In the genomic region with DNA sequence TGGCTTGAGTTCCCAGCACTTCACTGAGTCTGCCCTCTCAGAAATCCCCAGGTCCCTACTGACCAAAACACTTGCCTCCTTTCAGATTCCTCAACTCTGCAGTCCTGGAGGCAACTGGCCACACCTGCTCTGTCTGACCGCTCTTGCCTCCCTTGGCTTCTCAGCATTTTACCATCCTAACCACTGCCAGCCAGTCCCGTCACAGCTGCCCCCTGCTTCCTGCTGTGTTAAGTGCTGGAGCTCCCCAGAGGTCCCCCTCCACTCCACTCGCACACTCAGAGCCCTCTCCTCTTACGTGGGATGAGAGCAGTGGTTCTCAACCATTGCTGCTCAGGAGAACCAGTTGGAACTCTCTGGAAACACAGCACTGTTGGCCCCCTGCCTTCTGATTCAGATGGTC, we compare ENCODE assay signal across 21 cellular contexts.
"Had no signal": no experiment of that assay in that cellular context is flagged by ENCODE, and none has a peak within 500 bp of the region (broad histone marks: within the 10 kb centered on the region; RNA-seq: fewer than 3 reads in every experiment).

No MANE protein-coding gene starts in this region.

- H3K36me3 ChIP-seq: left ventricle myocardium inferior, neutrophil, pancreas, upper lobe of right lung had no signal

- H3K27me3 ChIP-seq: esophagus muscularis mucosa, gastroesophageal sphincter, heart right ventricle, neutrophil, pancreas, sigmoid colon, spleen, upper lobe of right lung had no signal

- H3K27me3 Mint-ChIP-seq: activated naive CD4-positive, alpha-beta T cell treated with anti-CD3 and anti-CD28 coated beads, Interleukin-2, amount 50 U/mL, for 24 hours; naive B cell; stimulated activated memory B cell treated with anti-CD40 and anti-IgM and Interleukin-4, amounts not matched to agents 10 μg/mL and 1 μg/mL and 100 μg/mL, for 72 hours had no signal

- H3K4me3 Mint-ChIP-seq: activated naive CD4-positive, alpha-beta T cell treated with anti-CD3 and anti-CD28 coated beads, Interleukin-2, amount 50 U/mL, for 24 hours; naive B cell; stimulated activated memory B cell treated with anti-CD40 and anti-IgM and Interleukin-4, amounts not matched to agents 10 μg/mL and 1 μg/mL and 100 μg/mL, for 72 hours had no signal

- DNase-seq: activated CD4-positive, alpha-beta T cell treated with anti-CD3 and anti-CD28 coated beads for 48 hours; activated CD4-positive, CD25-positive, alpha-beta regulatory T cell; activated CD8-positive, alpha-beta memory T cell treated with anti-CD3 and anti-CD28 coated beads, Interleukin-2, amount 50 U/mL, for 4 hours; activated effector memory CD4-positive, alpha-beta T cell treated with anti-CD3 and anti-CD28 coated beads, Interleukin-2, amount 50 U/mL, for 16 hours; activated T-cell treated with anti-CD3 and anti-CD28 coated beads, Interleukin-2, amount 50 U/mL, for 48 hours; effector CD4-positive, alpha-beta T cell; heart right ventricle; kidney glomerular epithelial cell; left ventricle myocardium inferior; naive B cell; pancreas; sigmoid colon; spleen; stimulated activated CD4-positive, alpha-beta T cell treated with anti-CD3 and anti-CD28 coated beads, Interleukin-4, amount 100 ng/mL, for 4 hours; T1000; upper lobe of right lung had no signal

- H3K27ac Mint-ChIP-seq: activated naive CD4-positive, alpha-beta T cell treated with anti-CD3 and anti-CD28 coated beads, Interleukin-2, amount 50 U/mL, for 24 hours; stimulated activated memory B cell treated with anti-CD40 and anti-IgM and Interleukin-4, amounts not matched to agents 10 μg/mL and 1 μg/mL and 100 μg/mL, for 72 hours had no signal

- H3K36me3 Mint-ChIP-seq: naive B cell had no signal

- H3K27ac ChIP-seq: esophagus muscularis mucosa, gastroesophageal sphincter, heart right ventricle, left ventricle myocardium inferior, neutrophil, pancreas, sigmoid colon, spleen, upper lobe of right lung had no signal

- H3K9me3 ChIP-seq: esophagus muscularis mucosa, gastroesophageal sphincter, heart right ventricle, left ventricle myocardium inferior, neutrophil, pancreas, sigmoid colon, spleen, upper lobe of right lung had no signal

- ATAC-seq: gastroesophageal sphincter; heart right ventricle; pancreas; stimulated activated memory B cell treated with anti-CD40 and anti-IgM and Interleukin-4, amounts not matched to agents 10 μg/mL and 1 μg/mL and 100 μg/mL, for 72 hours; upper lobe of right lung had no signal

- H3K4me1 ChIP-seq: esophagus muscularis mucosa, gastroesophageal sphincter, heart right ventricle, left ventricle myocardium inferior, pancreas, sigmoid colon had no signal

- H3K9me3 Mint-ChIP-seq: activated naive CD4-positive, alpha-beta T cell treated with anti-CD3 and anti-CD28 coated beads, Interleukin-2, amount 50 U/mL, for 24 hours; naive B cell; stimulated activated memory B cell treated with anti-CD40 and anti-IgM and Interleukin-4, amounts not matched to agents 10 μg/mL and 1 μg/mL and 100 μg/mL, for 72 hours had no signal

- H3K4me3 ChIP-seq: esophagus muscularis mucosa, gastroesophageal sphincter, heart right ventricle, left ventricle myocardium inferior, pancreas, sigmoid colon, spleen, upper lobe of right lung had no signal

- H3K4me1 Mint-ChIP-seq: stimulated activated memory B cell treated with anti-CD40 and anti-IgM and Interleukin-4, amounts not matched to agents 10 μg/mL and 1 μg/mL and 100 μg/mL, for 72 hours had no signal
